ENCODE assay signal across 1 cellular context in the genomic region with DNA sequence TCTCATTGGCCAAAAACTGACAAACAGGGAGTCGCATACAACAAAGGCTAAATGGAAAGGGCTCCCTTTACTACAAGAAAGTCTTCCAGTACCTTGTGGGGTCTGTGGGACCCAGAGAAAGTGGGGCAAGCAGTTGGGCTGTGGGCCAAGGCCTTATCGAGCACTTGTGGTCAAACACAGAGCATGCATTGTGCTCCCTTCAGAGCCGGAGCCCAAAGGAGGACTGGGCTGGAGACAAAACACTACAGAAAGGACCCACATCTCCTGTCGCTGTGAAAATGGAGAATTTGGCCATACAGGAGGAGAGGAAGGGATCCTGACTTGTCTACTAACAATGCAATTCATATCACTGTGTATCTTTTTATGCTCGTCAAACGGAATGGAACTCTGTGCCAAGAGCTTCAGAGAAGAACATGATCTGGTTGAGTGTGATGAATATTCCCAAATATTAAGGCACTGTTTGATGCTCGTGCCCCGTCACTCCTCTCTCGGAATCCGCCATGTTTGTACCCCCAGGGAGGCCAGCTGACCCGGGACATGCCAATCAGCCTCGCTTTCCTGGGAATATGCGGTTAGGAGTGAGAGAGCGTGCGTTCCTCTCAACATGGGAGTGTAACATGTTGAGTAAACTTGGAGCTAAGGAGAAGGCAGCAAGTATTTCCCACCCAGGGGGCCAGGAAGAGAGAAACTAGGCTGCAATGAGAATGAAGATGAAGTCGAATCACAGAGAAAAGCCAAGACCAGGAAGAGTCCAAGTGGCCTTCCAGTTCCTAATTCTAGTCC.
TF ChIP-seq lines count a peak whose summit lies in the region.

No MANE protein-coding gene starts in this region.

TF ChIP-seq in HepG2, 621 proteins besides CTCF, POLR2A, EP300 and RAD21:
- TF ChIP-seq ZNF263 (CRISPR knock-in tag; IDR thresholded peaks at IDR 0.05) = peak; percentile 81
- TF ChIP-seq IKZF1 (IDR thresholded peaks at IDR 0.05) = no peak
